Comparison of ENCODE assay signal across 24 cellular contexts in genomic region chr20:1405801-1406200, GRCh38.
"Had no signal": no experiment of that assay in that cellular context is flagged by ENCODE, and none has a peak within 500 bp of the region (broad histone marks: within the 10 kb centered on the region; RNA-seq: fewer than 3 reads in every experiment).

No MANE protein-coding gene starts in this region.

- H3K4me2 ChIP-seq: smooth muscle cell had no signal

- H3K27me3 ChIP-seq: left lung, ovary, right atrium auricular region, right lobe of liver, tibial nerve, vagina had no signal

- ATAC-seq: left cardiac atrium; left lung; lower lobe of right lung; naive thymus-derived CD4-positive, alpha-beta T cell; natural killer cell treated with Interleukin-12 subunit alpha and Interleukin-12 subunit beta and Interleukin-15 and Interleukin-18, amount 100 ng/mL, for 72 hours; right lobe of liver; stimulated activated memory B cell treated with anti-CD40 and anti-IgM and Interleukin-4, amounts not matched to agents 10 μg/mL and 1 μg/mL and 100 μg/mL, for 72 hours; stimulated activated naive CD8-positive, alpha-beta T cell treated with anti-CD3 and anti-CD28 coated beads, Interleukin-15, amount 100 ng/mL, for 72 hours had no signal

- H3K9me3 ChIP-seq: left lung, lower lobe of right lung, ovary, right atrium auricular region, right lobe of liver, vagina had no signal

- H3K27ac ChIP-seq: left lung, lower lobe of right lung, ovary, right atrium auricular region, right lobe of liver, tibial nerve, vagina had no signal

- H3K4me3 ChIP-seq: left lung, lower lobe of right lung, ovary, right atrium auricular region, right lobe of liver, smooth muscle cell, tibial nerve, vagina had no signal

- FAIRE-seq: keratinocyte had no signal

- DNase-seq: hippocampal formation; kidney glomerular epithelial cell; left cardiac atrium; left lung; lower lobe of right lung; mammary epithelial cell; mesendoderm; naive thymus-derived CD4-positive, alpha-beta T cell; ovary; right lobe of liver; stimulated activated CD4-positive, alpha-beta T cell treated with anti-CD3 and anti-CD28 coated beads, Interleukin-1b, Interleukin-23, amount 100 ng/mL, for 48 hours; stimulated activated CD4-positive, alpha-beta T cell treated with anti-CD3 and anti-CD28 coated beads, Interleukin-2, amount 100 ng/mL, for 48 hours; stimulated activated CD4-positive, alpha-beta T cell treated with anti-CD3 and anti-CD28 coated beads, Interleukin-4, amount 100 ng/mL, for 4 hours; stimulated activated CD8-positive, alpha-beta memory T cell treated with anti-CD3 and anti-CD28 coated beads, Interleukin-4, amount 100 ng/mL, for 48 hours; stimulated activated naive CD4-positive, alpha-beta T cell treated with Interleukin-2 at 50 U/mL for 16 hours; stimulated activated naive CD8-positive, alpha-beta T cell treated with anti-CD3 and anti-CD28 coated beads, Interleukin-15, amount 100 ng/mL, for 72 hours; substantia nigra had no signal

- H3K4me1 ChIP-seq: left lung, lower lobe of right lung, right atrium auricular region, tibial nerve, vagina had no signal

- H3K36me3 ChIP-seq: left lung, lower lobe of right lung, ovary, right atrium auricular region, right lobe of liver, tibial nerve, vagina had no signal
